Comparison of ENCODE assay signal across 8 cellular contexts in the genomic region with DNA sequence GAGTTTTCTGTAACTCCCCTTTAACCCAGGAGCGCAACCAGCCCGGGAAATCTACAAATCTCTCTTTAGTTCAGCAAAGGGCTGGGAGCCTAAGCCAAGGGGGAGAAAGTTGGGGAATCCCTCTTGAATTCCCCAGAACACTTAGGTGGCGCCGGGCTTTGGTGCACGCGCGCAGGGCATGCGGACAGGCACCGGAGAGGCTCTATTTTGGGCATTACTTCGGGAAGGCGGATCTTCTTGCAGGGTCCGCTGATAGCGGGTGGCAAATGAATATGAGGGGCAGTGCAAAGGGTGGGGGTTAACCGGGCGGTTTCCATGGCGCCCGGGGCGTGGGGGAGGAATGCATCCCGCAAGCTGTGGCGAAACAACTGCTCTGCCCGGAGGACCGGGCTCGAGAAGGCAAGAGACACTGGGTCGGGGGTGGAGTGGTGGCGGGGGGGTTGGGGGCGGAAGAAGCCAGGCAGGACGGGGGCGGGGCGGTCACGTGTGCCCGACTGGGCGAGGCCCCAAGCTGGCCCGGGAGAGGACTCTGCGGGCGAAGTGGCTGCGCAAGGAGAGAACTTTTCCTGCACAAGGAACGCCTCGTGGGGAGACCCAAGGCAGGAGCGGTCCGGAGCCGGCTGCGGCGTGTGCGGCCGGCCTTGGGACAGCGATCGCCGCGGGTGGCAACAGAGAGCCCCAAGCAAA. TPM values are rescaled to one million over a fixed set of nuclear protein-coding genes. Genes with fewer than 3 reads are reported as not detected.
DNase-seq lines count a peak whose midpoint lies in the region; ATAC-seq, FAIRE-seq and TF ChIP-seq lines count a peak whose summit lies in the region.

A gene with protein sequence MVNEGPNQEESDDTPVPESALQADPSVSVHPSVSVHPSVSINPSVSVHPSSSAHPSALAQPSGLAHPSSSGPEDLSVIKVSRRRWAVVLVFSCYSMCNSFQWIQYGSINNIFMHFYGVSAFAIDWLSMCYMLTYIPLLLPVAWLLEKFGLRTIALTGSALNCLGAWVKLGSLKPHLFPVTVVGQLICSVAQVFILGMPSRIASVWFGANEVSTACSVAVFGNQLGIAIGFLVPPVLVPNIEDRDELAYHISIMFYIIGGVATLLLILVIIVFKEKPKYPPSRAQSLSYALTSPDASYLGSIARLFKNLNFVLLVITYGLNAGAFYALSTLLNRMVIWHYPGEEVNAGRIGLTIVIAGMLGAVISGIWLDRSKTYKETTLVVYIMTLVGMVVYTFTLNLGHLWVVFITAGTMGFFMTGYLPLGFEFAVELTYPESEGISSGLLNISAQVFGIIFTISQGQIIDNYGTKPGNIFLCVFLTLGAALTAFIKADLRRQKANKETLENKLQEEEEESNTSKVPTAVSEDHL (plus strand): TSS at position 522 of the 687 bp plus-strand sequence. CDS start 353 bp downstream, outside the sequence.

- in situ Hi-C loops in HepG2 (cut with HindIII; ENCODE audit: extremely low pct_ligation_motif_present, low pct_unique_long_range_greater_than_20kb) = loop anchor here (5.0 kb wide), 1 partner anchor 74 kb away; no protein-coding TSS in a partner anchor

- no peaks in the 10 kb centered on the region for H3K36me3 ChIP-seq in duodenal mucosa (ENCODE audit: control insufficient read depth in 1 of 2, insufficient read depth in 2 of 2, low read length in 2 of 2)
- no peaks in the 10 kb centered on the region for H3K36me3 ChIP-seq in HepG2 (replicated peaks in 1 of 2; ENCODE audit: control insufficient read depth in 1 of 2, insufficient read depth in 2 of 2, low read length in 2 of 2)

- 2% methylated on average over 37 of the region's 49 CpGs for WGBS in HepG2 (ENCODE audit: low lambda C conversion rate)

- H3K9ac ChIP-seq in duodenal mucosa (ENCODE audit: low read depth in 1 of 2, low read length in 2 of 2) (peak within 1 kb of the TSS; percentile 80 to 93), HepG2 (ENCODE audit: insufficient read depth, low read depth, low read length) (peak within 1 kb of the TSS; percentile 73)

- H3K4me3 ChIP-seq in duodenal mucosa (ENCODE audit: low read depth in 1 of 2, low read length in 2 of 2) (peak within 1 kb of the TSS; percentile 68 to 85), HepG2 (replicated peaks in 1 of 3; ENCODE audit: insufficient read depth in 1 of 3, low read depth in 2 of 3, low read length in 3 of 3) (peak within 1 kb of the TSS; percentile 64 to 91 (median 82))

- TF ChIP-seq EP300 in HepG2 (IDR thresholded peaks at IDR 0.05; ENCODE audit: low read depth in 2 of 2, low read length in 2 of 2) = no peak
- TF ChIP-seq EP300 in HepG2 (CRISPR knock-in tag; IDR thresholded peaks at IDR 0.05; ENCODE audit: borderline replicate concordance) = no peak

- peak; percentile 51 for DNase-seq in DMS53 treated with DMSO at 0.1 percent for 48 hours (lab: John Stamatoyannopoulos, UW; ENCODE audit: unreplicated experiment)
- DNase-seq in GOT3 (lab: John Stamatoyannopoulos, UW) = peak; percentile 19
- peak; percentile 34 for DNase-seq in NCI-H1105 treated with DMSO at 0.1 percent for 48 hours (lab: John Stamatoyannopoulos, UW)
- peak; percentile 50 for DNase-seq in activated CD4-positive, alpha-beta T cell treated with anti-CD3 and anti-CD28 coated beads, Interleukin-2, amount 10 ng/mL, durations not matched to agents 7 days and 5 days
- DNase-seq in HepG2 (ENCODE audit: low spot score) = peak; percentile 44
- DNase-seq in stimulated activated CD4-positive, alpha-beta T cell treated with anti-CD3 and anti-CD28 coated beads, Interleukin-4, amount 100 ng/mL, for 1 hour = peak; percentile 72

- H3K27ac ChIP-seq in duodenal mucosa (ENCODE audit: low read depth, low read length) = peak within 1 kb of the TSS; percentile 77
- H3K27ac ChIP-seq in HepG2 (ENCODE audit: extremely low read length, insufficient read depth, low read length) = peak within 1 kb of the TSS; percentile 60

- FAIRE-seq in HepG2 (lab: Jason Lieb, UNC) = no peak

- H3K9me3 ChIP-seq in duodenal mucosa (ENCODE audit: control insufficient read depth in 1 of 2, low read length in 2 of 2) (no peaks in the 10 kb centered on the region), HepG2 (ENCODE audit: low read length) (no peaks in the 10 kb centered on the region)

- H3K4me3 Mint-ChIP-seq in activated CD4-positive, alpha-beta T cell treated with anti-CD3 and anti-CD28 coated beads, Interleukin-2, amount 10 ng/mL, durations not matched to agents 7 days and 5 days = peak within 1 kb of the TSS; percentile 82

- no peaks in the 10 kb centered on the region for H3K9me3 Mint-ChIP-seq in activated CD4-positive, alpha-beta T cell treated with anti-CD3 and anti-CD28 coated beads, Interleukin-2, amount 10 ng/mL, durations not matched to agents 7 days and 5 days

- peak within 1 kb of the TSS; percentile 88 for H2AFZ ChIP-seq in HepG2 (ENCODE audit: low read length)

- CTCF ChIA-PET in activated CD4-positive, alpha-beta T cell treated with anti-CD3 and anti-CD28 coated beads, Interleukin-2, amount 10 ng/mL, durations not matched to agents 7 days and 5 days (lab: Charles Lee) = interaction anchor here (0.6 to 4.3 kb wide), 24 partner anchors 10 to 1654 kb away, joined by 3 to 42 read pairs (median 4); no protein-coding TSS in a partner anchor
- CTCF ChIA-PET in HepG2 (lab: Yijun Ruan, JAX; ENCODE audit: low intra/inter-chr PET ratio, low total read pairs) = interaction anchor here (1.3 to 4.4 kb wide), 2 partner anchors 71 to 75 kb away, joined by 4 to 123 read pairs; no protein-coding TSS in a partner anchor

- POLR2A ChIA-PET in activated CD4-positive, alpha-beta T cell treated with anti-CD3 and anti-CD28 coated beads, Interleukin-2, amount 10 ng/mL, durations not matched to agents 7 days and 5 days (lab: Charles Lee) = no interaction called here
- POLR2A ChIA-PET in HepG2 (lab: Yijun Ruan, JAX) = interaction anchor here (1.0 to 6.1 kb wide), 11 partner anchors 17 to 82 kb away, joined by 3 to 127 read pairs (median 5); partner anchors contain the start of genes ERG28 and TTLL5

- peaks cover 4% of the 10 kb centered on the region for H3K27me3 Mint-ChIP-seq in activated CD4-positive, alpha-beta T cell treated with anti-CD3 and anti-CD28 coated beads, Interleukin-2, amount 10 ng/mL, durations not matched to agents 7 days and 5 days

- peak within 1 kb of the TSS; percentile 66 for H3K27ac Mint-ChIP-seq in activated CD4-positive, alpha-beta T cell treated with anti-CD3 and anti-CD28 coated beads, Interleukin-2, amount 10 ng/mL, durations not matched to agents 7 days and 5 days

- no TSS peak for BruUV-seq in HepG2 (replicated peaks; lab: Mats Ljungman, UMichigan)

- H4K20me1 ChIP-seq in HepG2 (ENCODE audit: insufficient read depth, low read length) = no peaks in the 10 kb centered on the region

- H3K4me1 ChIP-seq in duodenal mucosa (ENCODE audit: control insufficient read depth in 1 of 2, insufficient read depth in 2 of 2, low read length in 2 of 2) (peaks cover 13% of the 10 kb centered on the region in 2 donors), HepG2 (ENCODE audit: insufficient read depth, low read length) (peaks cover 48% of the 10 kb centered on the region)

- no peak for TF ChIP-seq CTCF in HepG2 (CRISPR knock-in tag; IDR thresholded peaks at IDR 0.05)

- ATAC-seq in HepG2 (peak; percentile 75), GM21526 (IDR thresholded peaks at IDR 0.05; ENCODE audit: low FRiP score, unreplicated experiment) (no peak)

- intact Hi-C loops in HepG2 (cut with micrococcal nuclease; ENCODE audit: unreplicated experiment) = loop anchor here (5.0 kb wide), 1 partner anchor 404 kb away; the partner anchor contains the start of gene TGFB3

- H3K4me1 Mint-ChIP-seq in activated CD4-positive, alpha-beta T cell treated with anti-CD3 and anti-CD28 coated beads, Interleukin-2, amount 10 ng/mL, durations not matched to agents 7 days and 5 days = peaks cover 21% of the 10 kb centered on the region

- peaks cover 17% of the 10 kb centered on the region for H3K79me2 ChIP-seq in HepG2 (ENCODE audit: insufficient read depth, low read length)

- TF ChIP-seq RAD21 in HepG2 (CRISPR knock-in tag; IDR thresholded peaks at IDR 0.05) = no peak

- H3K36me3 Mint-ChIP-seq in activated CD4-positive, alpha-beta T cell treated with anti-CD3 and anti-CD28 coated beads, Interleukin-2, amount 10 ng/mL, durations not matched to agents 7 days and 5 days (ENCODE audit: low read depth) = no peaks in the 10 kb centered on the region

- no peak for TF ChIP-seq POLR2A in HepG2 (IDR thresholded peaks at IDR 0.05; ENCODE audit: insufficient read depth in 1 of 2, low read depth in 2 of 2, low read length in 2 of 2)

- H3K4me2 ChIP-seq in HepG2 (ENCODE audit: low read depth, low read length) = peak within 1 kb of the TSS; percentile 97

- H3K27me3 ChIP-seq in duodenal mucosa (ENCODE audit: control insufficient read depth in 1 of 2, insufficient read depth in 2 of 2, low read length in 2 of 2) (no peaks in the 10 kb centered on the region), HepG2 (ENCODE audit: control insufficient read depth in 1 of 2, insufficient read depth in 2 of 2, low read length in 2 of 2) (no peaks in the 10 kb centered on the region; a peak in 1 of 5 replicates)

RNA-seq across cellular contexts. Expression of the gene that starts here (rescaled TPM):
- 1 to 10 TPM; 1.1 to 6.2 TPM for total RNA-seq in activated CD4-positive, alpha-beta T cell treated with anti-CD3 and anti-CD28 coated beads, Interleukin-2, amount 10 ng/mL, durations not matched to agents 7 days and 5 days
- 5.5 and 9.9 TPM in 2 replicates for total RNA-seq in HepG2 (2016; rRNA removed; fragmentation: Illumina TruSeq; extraction: Trizol)
- total RNA-seq in HepG2 (2016; cell fraction: cytosol; rRNA removed; fragmentation: Illumina TruSeq; extraction: Trizol; ENCODE audit: low read depth) = 7.3 and 7.4 TPM in 2 replicates
- 5.0 and 9.9 TPM in 2 replicates for total RNA-seq in HepG2 (2016; cell fraction: insoluble cytoplasmic fraction; rRNA removed; fragmentation: Illumina TruSeq; extraction: Trizol)
- 4.0 TPM in 2 replicates for total RNA-seq in HepG2 (2016; cell fraction: membrane; rRNA removed; fragmentation: Illumina TruSeq; extraction: Trizol)
- total RNA-seq in HepG2 (2016; cell fraction: nucleus; rRNA removed; fragmentation: Illumina TruSeq; extraction: Trizol) = 10.9 and 16.4 TPM in 2 replicates
- 10.5 and 10.8 TPM in 2 replicates for polyA plus RNA-seq in HepG2 (2011; rRNA removed)
- 7.4 and 9.1 TPM in 2 replicates for polyA plus RNA-seq in HepG2 (2011; cell fraction: cytosol; rRNA removed)
- polyA plus RNA-seq in HepG2 (2011; cell fraction: nucleus; rRNA removed) = 8.0 and 8.1 TPM in 2 replicates
- 5.6 and 6.4 TPM in 2 replicates for polyA plus RNA-seq in HepG2 (2012)
- polyA plus RNA-seq in HepG2 (2016; cell fraction: cytosol; fragmentation: Illumina TruSeq; extraction: Trizol; ENCODE audit: low read depth) = 0.65 and 1.3 TPM in 2 replicates
- 4.2 and 5.4 TPM in 2 replicates for polyA plus RNA-seq in HepG2 (2016; cell fraction: insoluble cytoplasmic fraction; fragmentation: Illumina TruSeq; extraction: Trizol; ENCODE audit: low read depth)
- polyA plus RNA-seq in HepG2 (2016; cell fraction: membrane; fragmentation: Illumina TruSeq; extraction: Trizol; ENCODE audit: low read depth) = 1.6 and 1.8 TPM in 2 replicates
- 10.5 and 14.8 TPM in 2 replicates for polyA plus RNA-seq in HepG2 (2016; cell fraction: nucleus; fragmentation: Illumina TruSeq; extraction: Trizol; ENCODE audit: insufficient read depth, low read depth)
- polyA minus RNA-seq in HepG2 (2011; rRNA and poly(A)+ RNA removed; ENCODE audit: low replicate concordance) = 13.9 and 28.4 TPM in 2 replicates
- 9.8 and 11.6 TPM in 2 replicates for polyA minus RNA-seq in HepG2 (2011; cell fraction: cytosol; rRNA and poly(A)+ RNA removed)
- 15.9 and 16.5 TPM in 2 replicates for polyA minus RNA-seq in HepG2 (2011; cell fraction: nucleus; rRNA and poly(A)+ RNA removed)

Comparison
In these comparisons a context has a peak if more than half of its experiments do, and no peak if none do; other contexts are left out.
1. DNase-seq: peak in every context shown above with its lines; median percentile 72 in stimulated activated CD4-positive, alpha-beta T cell treated with anti-CD3 and anti-CD28 coated beads, Interleukin-4, amount 100 ng/mL, for 1 hour; 51 in DMS53 treated with DMSO at 0.1 percent for 48 hours; 50 in activated CD4-positive, alpha-beta T cell treated with anti-CD3 and anti-CD28 coated beads, Interleukin-2, amount 10 ng/mL, durations not matched to agents 7 days and 5 days; 44 in HepG2; 34 in NCI-H1105 treated with DMSO at 0.1 percent for 48 hours; 19 in GOT3.